ENCODE assay signal across 11 cellular contexts in genomic region chr4:104394409-104394813, GRCh38.
DNase-seq lines count a peak whose midpoint lies in the region; ATAC-seq and TF ChIP-seq lines count a peak whose summit lies in the region.
"Had no signal": no experiment of that assay in that cellular context is flagged by ENCODE, and none has a peak within 500 bp of the region (broad histone marks: within the 10 kb centered on the region; RNA-seq: fewer than 3 reads in every experiment).

No MANE protein-coding gene starts in this region.

- intact Hi-C loops in Calu3 (cut with micrococcal nuclease; ENCODE audit: unreplicated experiment): no loop called here

- H3K36me3 Mint-ChIP-seq in Calu3 (ENCODE audit: insufficient read depth, unreplicated experiment): no peaks in the 10 kb centered on the region

- BruUV-seq in Calu3 (replicated peaks; lab: Mats Ljungman, UMichigan): no TSS peak

- peak overlapping the region; percentile 58 for H3K4me3 ChIP-seq in neural cell (ENCODE audit: low read length)
- H3K4me3 ChIP-seq in brain microvascular endothelial cell (ENCODE audit: low read depth, low read length): no peak overlapping the region
- H3K4me3 ChIP-seq: K562 had no signal

- peaks cover 7% of the 10 kb centered on the region for H3F3A ChIP-seq in neural cell (ENCODE audit: insufficient read depth, low read length, poor library complexity, severe bottlenecking)

- H3K9ac ChIP-seq in neural cell (ENCODE audit: low read length): peak overlapping the region; percentile 32

- H3K4me3 Mint-ChIP-seq in Calu3 (ENCODE audit: low read depth, unreplicated experiment): no peak overlapping the region
- H3K4me3 Mint-ChIP-seq: central memory CD8-positive, alpha-beta T cell had no signal

- H4K20me1 ChIP-seq in neural cell (ENCODE audit: insufficient read depth): no peaks in the 10 kb centered on the region

- peak overlapping the region; percentile 67 for H3K27ac ChIP-seq in neural cell (ENCODE audit: low read length)
- no peak overlapping the region for H3K27ac ChIP-seq in brain microvascular endothelial cell

- ATAC-seq in GM21529 (IDR thresholded peaks at IDR 0.05; ENCODE audit: unreplicated experiment) (no peak), GM19324 (IDR thresholded peaks at IDR 0.05; ENCODE audit: low FRiP score, unreplicated experiment) (no peak)
- ATAC-seq: K562 had no signal

- H3K4me1 Mint-ChIP-seq in Calu3 (ENCODE audit: low read depth, unreplicated experiment): peaks cover 17% of the 10 kb centered on the region
- H3K4me1 Mint-ChIP-seq: central memory CD8-positive, alpha-beta T cell had no signal

- peak; percentile 64 for TF ChIP-seq RAD21 in neural cell (conservative IDR thresholded peaks at IDR 0.05)

- DNase-seq in Calu3 (no peak), NCI-H1930 (lab: John Stamatoyannopoulos, UW) (peak; percentile 63 to 83), cerebellar cortex (ENCODE audit: low spot score) (peak; percentile 26), brain microvascular endothelial cell (no peak), mucosa of gallbladder (ENCODE audit: low spot score) (no peak)
- DNase-seq: SW 1271 had no signal

- H3K27me3 ChIP-seq in neural cell (ENCODE audit: insufficient read depth, low read depth, low read length) (no peaks in the 10 kb centered on the region), brain microvascular endothelial cell (replicated peaks) (no peaks in the 10 kb centered on the region)

- peak overlapping the region; percentile 93 for H3K27ac Mint-ChIP-seq in Calu3 (ENCODE audit: unreplicated experiment)

- H3K4me2 ChIP-seq in neural cell (ENCODE audit: low read length): peak overlapping the region; percentile 74

- no peaks in the 10 kb centered on the region for H3K27me3 Mint-ChIP-seq in Calu3 (ENCODE audit: unreplicated experiment)
- H3K27me3 Mint-ChIP-seq: central memory CD8-positive, alpha-beta T cell had no signal

- no peaks in the 10 kb centered on the region for H3K9me3 Mint-ChIP-seq in Calu3 (ENCODE audit: low read depth, unreplicated experiment)
- H3K9me3 Mint-ChIP-seq: central memory CD8-positive, alpha-beta T cell had no signal

- in situ Hi-C loops in brain microvascular endothelial cell (cut with HindIII; ENCODE audit: low pct_ligation_motif_present, low sequenced_read_pairs): no loop called here

- H3K9me2 ChIP-seq in neural cell (ENCODE audit: insufficient read depth, low read length): no peaks in the 10 kb centered on the region

- H3K36me3 ChIP-seq in neural cell (ENCODE audit: insufficient read depth, low read length) (no peaks in the 10 kb centered on the region), brain microvascular endothelial cell (replicated peaks) (no peaks in the 10 kb centered on the region)

- CTCF ChIA-PET in Calu3 (lab: Charles Lee): interaction anchor here (0.7 kb wide), 1 partner anchor 61 kb away, joined by 3 read pairs; no protein-coding TSS in a partner anchor

- no peak overlapping the region for H2AFZ ChIP-seq in neural cell (ENCODE audit: low read depth, low read length)

- no peak for TF ChIP-seq CTCF in Calu3 (IDR thresholded peaks at IDR 0.05; ENCODE audit: unreplicated experiment)
- TF ChIP-seq CTCF in neural cell (IDR thresholded peaks at IDR 0.05; ENCODE audit: poor library complexity, severe bottlenecking): peak; percentile 60
- no peak for TF ChIP-seq CTCF in brain microvascular endothelial cell (IDR thresholded peaks at IDR 0.05; ENCODE audit: low read depth, low read length, missing control alignments)

- peak; percentile 93 for TF ChIP-seq EP300 in neural cell (conservative IDR thresholded peaks at IDR 0.05; ENCODE audit: poor library complexity, severe bottlenecking)

- H3K79me2 ChIP-seq in neural cell (replicated peaks; ENCODE audit: insufficient read depth, low read length): no peaks in the 10 kb centered on the region

- no peaks in the 10 kb centered on the region for H3K9me3 ChIP-seq in neural cell (ENCODE audit: low read length)

TF ChIP-seq in neural cell, 6 proteins besides CTCF, POLR2A, EP300 and RAD21:
- TF ChIP-seq TAF1 (IDR thresholded peaks at IDR 0.05; ENCODE audit: low read depth) (no peak), EZH2 (IDR thresholded peaks at IDR 0.05; ENCODE audit: borderline replicate concordance, insufficient read depth, low read length, poor library complexity, severe bottlenecking) (no peak), SMC3 (conservative IDR thresholded peaks at IDR 0.05; ENCODE audit: poor library complexity) (peak; percentile 67), POLR2AphosphoS5 (IDR thresholded peaks at IDR 0.05) (peak; percentile 88), MXI1 (conservative IDR thresholded peaks at IDR 0.05; ENCODE audit: poor library complexity, severe bottlenecking) (peak; percentile 53)
- TF ChIP-seq, protein P1, sequence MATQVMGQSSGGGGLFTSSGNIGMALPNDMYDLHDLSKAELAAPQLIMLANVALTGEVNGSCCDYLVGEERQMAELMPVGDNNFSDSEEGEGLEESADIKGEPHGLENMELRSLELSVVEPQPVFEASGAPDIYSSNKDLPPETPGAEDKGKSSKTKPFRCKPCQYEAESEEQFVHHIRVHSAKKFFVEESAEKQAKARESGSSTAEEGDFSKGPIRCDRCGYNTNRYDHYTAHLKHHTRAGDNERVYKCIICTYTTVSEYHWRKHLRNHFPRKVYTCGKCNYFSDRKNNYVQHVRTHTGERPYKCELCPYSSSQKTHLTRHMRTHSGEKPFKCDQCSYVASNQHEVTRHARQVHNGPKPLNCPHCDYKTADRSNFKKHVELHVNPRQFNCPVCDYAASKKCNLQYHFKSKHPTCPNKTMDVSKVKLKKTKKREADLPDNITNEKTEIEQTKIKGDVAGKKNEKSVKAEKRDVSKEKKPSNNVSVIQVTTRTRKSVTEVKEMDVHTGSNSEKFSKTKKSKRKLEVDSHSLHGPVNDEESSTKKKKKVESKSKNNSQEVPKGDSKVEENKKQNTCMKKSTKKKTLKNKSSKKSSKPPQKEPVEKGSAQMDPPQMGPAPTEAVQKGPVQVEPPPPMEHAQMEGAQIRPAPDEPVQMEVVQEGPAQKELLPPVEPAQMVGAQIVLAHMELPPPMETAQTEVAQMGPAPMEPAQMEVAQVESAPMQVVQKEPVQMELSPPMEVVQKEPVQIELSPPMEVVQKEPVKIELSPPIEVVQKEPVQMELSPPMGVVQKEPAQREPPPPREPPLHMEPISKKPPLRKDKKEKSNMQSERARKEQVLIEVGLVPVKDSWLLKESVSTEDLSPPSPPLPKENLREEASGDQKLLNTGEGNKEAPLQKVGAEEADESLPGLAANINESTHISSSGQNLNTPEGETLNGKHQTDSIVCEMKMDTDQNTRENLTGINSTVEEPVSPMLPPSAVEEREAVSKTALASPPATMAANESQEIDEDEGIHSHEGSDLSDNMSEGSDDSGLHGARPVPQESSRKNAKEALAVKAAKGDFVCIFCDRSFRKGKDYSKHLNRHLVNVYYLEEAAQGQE (IDR thresholded peaks at IDR 0.05; ENCODE audit: borderline replicate concordance): no peak
TF ChIP-seq in neural cell: peak in this region for 3.

Comparison
In these comparisons a context has a peak if more than half of its experiments do, and no peak if none do; other contexts are left out.
1. DNase-seq: peak in NCI-H1930 (2 of 2) and cerebellar cortex (single experiment); none in Calu3 (single experiment), brain microvascular endothelial cell (single experiment) and mucosa of gallbladder (single experiment).